ENCODE assay signal across 8 cellular contexts in the genomic region with DNA sequence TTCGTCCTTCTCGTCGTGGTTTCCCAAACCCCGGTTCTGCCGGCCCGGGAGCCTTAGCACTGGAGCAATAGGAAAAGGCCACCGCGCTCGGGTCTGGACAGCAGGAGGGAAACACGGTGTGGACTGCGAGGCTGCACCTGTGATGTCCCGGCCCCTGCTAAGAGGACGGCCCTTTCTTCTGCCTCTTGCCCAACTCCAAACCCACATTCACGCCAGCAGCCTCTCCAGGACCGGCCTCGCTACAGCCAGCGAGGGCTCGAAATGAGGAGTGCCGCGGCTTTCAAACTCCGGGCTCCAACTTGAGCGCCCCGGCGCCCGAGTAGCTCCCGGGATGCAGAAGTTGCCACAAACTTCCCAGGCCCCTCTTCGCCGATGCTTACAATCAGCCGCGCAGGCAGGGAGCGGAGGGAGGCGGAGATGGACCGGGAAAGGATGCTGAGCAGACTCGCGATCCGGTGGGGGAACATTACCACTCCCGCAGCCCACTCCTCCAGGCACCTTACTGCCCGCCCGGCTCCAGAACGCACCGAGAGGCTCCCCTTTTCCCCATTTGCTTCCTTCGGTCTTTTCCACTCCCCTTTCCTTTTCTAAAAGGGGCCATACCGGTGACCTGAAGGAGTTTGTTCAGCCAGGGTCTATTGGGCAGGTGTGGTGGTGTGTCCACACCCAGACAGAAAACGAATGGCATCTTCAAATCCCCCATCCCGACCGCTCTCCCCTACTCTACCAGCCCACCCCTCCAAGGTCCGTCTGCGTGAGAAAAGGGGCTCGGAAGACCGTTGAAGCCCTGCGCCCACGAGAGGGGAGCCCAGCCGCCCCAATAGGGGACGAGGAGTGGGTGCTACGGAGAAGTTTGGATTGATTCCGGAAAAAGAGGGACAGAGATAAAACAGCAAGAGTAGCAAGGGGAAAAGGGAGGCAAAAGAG. TPM values are rescaled to one million over a fixed set of nuclear protein-coding genes. Genes with fewer than 3 reads are reported as not detected.
DNase-seq lines count a peak whose midpoint lies in the region; ATAC-seq, FAIRE-seq and TF ChIP-seq lines count a peak whose summit lies in the region.

No MANE protein-coding gene starts in this region.

- peaks cover 15% of the 10 kb centered on the region for H3K27me3 ChIP-seq in fibroblast of lung (ENCODE audit: control insufficient read depth, insufficient read depth, low read length)

- H4K20me1 ChIP-seq in fibroblast of lung (ENCODE audit: control insufficient read depth, extremely low read depth, insufficient read depth, low read length): no peaks in the 10 kb centered on the region

- H3K4me3 ChIP-seq in fibroblast of lung (replicated peaks in 1 of 4; ENCODE audit: control extremely low read depth in 1 of 4, insufficient read depth in 1 of 4, low read depth in 3 of 4, low read length in 4 of 4): peak overlapping the region; percentile 5 to 56 (median 37)

- no peaks in the 10 kb centered on the region for H3K36me3 ChIP-seq in fibroblast of lung (ENCODE audit: control insufficient read depth, insufficient read depth, low read length)

- no peaks in the 10 kb centered on the region for H3K4me1 ChIP-seq in fibroblast of lung (ENCODE audit: control insufficient read depth, extremely low read depth, insufficient read depth, low read length)

- peaks cover 47% of the 10 kb centered on the region for H3K4me1 Mint-ChIP-seq in activated CD8-positive, alpha-beta T cell treated with anti-CD3 and anti-CD28 coated beads, Interleukin-2, amount 10 ng/mL, durations not matched to agents 7 days and 5 days (ENCODE audit: low read depth)
- H3K4me1 Mint-ChIP-seq in nephron: peaks cover 12% of the 10 kb centered on the region

- ATAC-seq in activated CD8-positive, alpha-beta T cell treated with anti-CD3 and anti-CD28 coated beads, Interleukin-2, amount 10 ng/mL, durations not matched to agents 7 days and 5 days: no peak
- no peak for ATAC-seq in HG02840 (IDR thresholded peaks at IDR 0.05; ENCODE audit: low FRiP score, unreplicated experiment)

- no peak overlapping the region for H3K27ac ChIP-seq in fibroblast of lung (ENCODE audit: insufficient read depth, low read length)

- POLR2A ChIA-PET in activated CD8-positive, alpha-beta T cell treated with anti-CD3 and anti-CD28 coated beads, Interleukin-2, amount 10 ng/mL, durations not matched to agents 7 days and 5 days (lab: Charles Lee): interaction anchor here (0.8 to 7.2 kb wide), 25 partner anchors 11 to 702 kb away, joined by 3 to 106 read pairs (median 5); a partner anchor contains a TSS

- H3K27ac Mint-ChIP-seq in activated CD8-positive, alpha-beta T cell treated with anti-CD3 and anti-CD28 coated beads, Interleukin-2, amount 10 ng/mL, durations not matched to agents 7 days and 5 days: peak overlapping the region; percentile 95
- H3K27ac Mint-ChIP-seq in nephron: no peak overlapping the region

- peaks cover 77% of the 10 kb centered on the region for H3K36me3 Mint-ChIP-seq in activated CD8-positive, alpha-beta T cell treated with anti-CD3 and anti-CD28 coated beads, Interleukin-2, amount 10 ng/mL, durations not matched to agents 7 days and 5 days (ENCODE audit: low read depth)
- no peaks in the 10 kb centered on the region for H3K36me3 Mint-ChIP-seq in nephron (ENCODE audit: low read depth)

- TF ChIP-seq CTCF in fibroblast of lung (conservative IDR thresholded peaks at IDR 0.05 in 1 of 2, IDR thresholded peaks at IDR 0.05 in 1 of 2; ENCODE audit: low read depth in 1 of 2, low read length in 2 of 2): no peak
- TF ChIP-seq CTCF in nephron (IDR thresholded peaks at IDR 0.05; ENCODE audit: unreplicated experiment in 3 of 3): no peak

- H2AFZ ChIP-seq in fibroblast of lung (ENCODE audit: low read length): peak overlapping the region; percentile 25

- H3K9me3 ChIP-seq in fibroblast of lung (ENCODE audit: control insufficient read depth, insufficient read depth, low read depth, low read length): no peaks in the 10 kb centered on the region

- CTCF ChIA-PET in activated CD8-positive, alpha-beta T cell treated with anti-CD3 and anti-CD28 coated beads, Interleukin-2, amount 10 ng/mL, durations not matched to agents 7 days and 5 days (lab: Charles Lee): interaction anchor here (0.7 to 2.9 kb wide), 7 partner anchors 8 to 305 kb away, joined by 3 to 10 read pairs (median 3); no protein-coding TSS in a partner anchor

- H3K27me3 Mint-ChIP-seq in activated CD8-positive, alpha-beta T cell treated with anti-CD3 and anti-CD28 coated beads, Interleukin-2, amount 10 ng/mL, durations not matched to agents 7 days and 5 days (ENCODE audit: low read depth): no peaks in the 10 kb centered on the region
- H3K27me3 Mint-ChIP-seq in nephron (ENCODE audit: low read depth): peaks cover 85% of the 10 kb centered on the region

- no peaks in the 10 kb centered on the region for H3K79me2 ChIP-seq in fibroblast of lung (ENCODE audit: control insufficient read depth, insufficient read depth, low read length)

- no peak overlapping the region for H3K9ac ChIP-seq in fibroblast of lung (ENCODE audit: insufficient read depth, low read length)

- peak; percentile 51 for DNase-seq in activated CD4-positive, CD25-positive, alpha-beta regulatory T cell treated with anti-CD3 and anti-CD28 coated beads, Interleukin-2, amount 50 U/mL, for 72 hours
- DNase-seq in activated CD4-positive, CD25-positive, alpha-beta regulatory T cell (lab: John Stamatoyannopoulos, UW): no peak
- DNase-seq in activated CD8-positive, alpha-beta T cell treated with anti-CD3 and anti-CD28 coated beads, Interleukin-2, amount 10 ng/mL, durations not matched to agents 7 days and 5 days: peak; percentile 46
- peak in 1 of 2 donors; percentile 24 for DNase-seq in fibroblast of lung (ENCODE audit: low read depth in 2 of 2)
- peak; percentile 35 for DNase-seq in urothelium cell line (ENCODE audit: low spot score)
- no peak for DNase-seq in dedifferentiated amniotic fluid mesenchymal stem cell (ENCODE audit: extremely low spot score)

- H3K4me2 ChIP-seq in fibroblast of lung (ENCODE audit: extremely low read depth, insufficient read depth, low read length): peak overlapping the region; percentile 49

- H3K4me3 Mint-ChIP-seq in activated CD8-positive, alpha-beta T cell treated with anti-CD3 and anti-CD28 coated beads, Interleukin-2, amount 10 ng/mL, durations not matched to agents 7 days and 5 days: peak overlapping the region; percentile 93
- peak overlapping the region; percentile 90 to 95 (median 92) for H3K4me3 Mint-ChIP-seq in nephron

- H3K9me3 Mint-ChIP-seq in activated CD8-positive, alpha-beta T cell treated with anti-CD3 and anti-CD28 coated beads, Interleukin-2, amount 10 ng/mL, durations not matched to agents 7 days and 5 days (ENCODE audit: insufficient read depth): peaks cover 3% of the 10 kb centered on the region
- H3K9me3 Mint-ChIP-seq in nephron: peaks cover 8% of the 10 kb centered on the region

- FAIRE-seq in urothelium cell line (lab: Jason Lieb, UNC): no peak

RNA-seq across cellular contexts. Expression of a gene that starts 18.8 kb away (rescaled TPM):
- 100 to 1,000 TPM; 268 to 273 TPM for total RNA-seq in activated CD8-positive, alpha-beta T cell treated with anti-CD3 and anti-CD28 coated beads, Interleukin-2, amount 10 ng/mL, durations not matched to agents 7 days and 5 days
- 16.2 and 18.7 TPM in 2 replicates for total RNA-seq in fibroblast of lung
- 6.1 and 17.2 TPM in 2 replicates for polyA plus RNA-seq in fibroblast of lung
- polyA plus RNA-seq in fibroblast of lung (2012): 2.2 and 6.5 TPM in 2 replicates
- 11.3 and 23.7 TPM in 2 replicates for polyA minus RNA-seq in fibroblast of lung (ENCODE audit: low replicate concordance)

Comparison
In these comparisons a context has a peak if more than half of its experiments do, and no peak if none do; other contexts are left out.
1. DNase-seq: peak in activated CD4-positive, CD25-positive, alpha-beta regulatory T cell treated with anti-CD3 and anti-CD28 coated beads, Interleukin-2, amount 50 U/mL, for 72 hours (single experiment), activated CD8-positive, alpha-beta T cell treated with anti-CD3 and anti-CD28 coated beads, Interleukin-2, amount 10 ng/mL, durations not matched to agents 7 days and 5 days (single experiment) and urothelium cell line (single experiment); none in activated CD4-positive, CD25-positive, alpha-beta regulatory T cell (0 of 4) and dedifferentiated amniotic fluid mesenchymal stem cell (single experiment).
2. RNA of a gene that starts 18.8 kb away (total RNA-seq): 268 to 273 TPM in activated CD8-positive, alpha-beta T cell treated with anti-CD3 and anti-CD28 coated beads, Interleukin-2, amount 10 ng/mL, durations not matched to agents 7 days and 5 days; 16.2 to 18.7 TPM in fibroblast of lung; every median in the first group is over 10 times any median in the second.